Comparison of ENCODE assay signal across 27 cellular contexts in genomic region chr1:213647864-213648650, GRCh38.
"Had no signal": no experiment of that assay in that cellular context is flagged by ENCODE, and none has a peak within 500 bp of the region (broad histone marks: within the 10 kb centered on the region; RNA-seq: fewer than 3 reads in every experiment).

No MANE protein-coding gene starts in this region.

- H3K4me1 ChIP-seq: colonic mucosa, esophagus muscularis mucosa, foreskin keratinocyte, gastroesophageal sphincter, heart left ventricle, left lung, prostate gland, right atrium auricular region, sigmoid colon, spleen, tibial nerve, upper lobe of right lung, uterus had no signal

- H3K4me2 ChIP-seq: hepatocyte, neural progenitor cell had no signal

- H3K9ac ChIP-seq: neural progenitor cell had no signal

- H3K4me3 ChIP-seq: colonic mucosa, esophagus muscularis mucosa, gastroesophageal sphincter, heart left ventricle, hepatocyte, left lung, neural progenitor cell, prostate gland, right atrium auricular region, sigmoid colon, spleen, thoracic aorta, tibial nerve, upper lobe of right lung, uterus had no signal

- H3K79me2 ChIP-seq: hepatocyte had no signal

- H3K36me3 ChIP-seq: colonic mucosa, esophagus muscularis mucosa, gastroesophageal sphincter, heart left ventricle, left lung, neural progenitor cell, prostate gland, right atrium auricular region, sigmoid colon, spleen, thoracic aorta, tibial nerve, upper lobe of right lung, uterus had no signal

- FAIRE-seq: endothelial cell of umbilical vein, kidney had no signal

- ATAC-seq: foreskin keratinocyte; gastroesophageal sphincter; heart left ventricle; left cardiac atrium; left lung; naive thymus-derived CD4-positive, alpha-beta T cell; stimulated activated memory B cell treated with anti-CD40 and anti-IgM and Interleukin-4, amounts not matched to agents 10 μg/mL and 1 μg/mL and 100 μg/mL, for 72 hours; stimulated activated naive CD8-positive, alpha-beta T cell treated with anti-CD3 and anti-CD28 coated beads, Interleukin-15, Interleukin-2, amounts not matched to agents 100 U/mL and 50 U/mL, for 24 hours; upper lobe of right lung had no signal

- H3K9me3 ChIP-seq: colonic mucosa, esophagus muscularis mucosa, gastroesophageal sphincter, heart left ventricle, left lung, prostate gland, sigmoid colon, spleen, thoracic aorta, upper lobe of right lung, uterus had no signal

- H2AFZ ChIP-seq: hepatocyte, neural progenitor cell had no signal

- H3K27me3 ChIP-seq: colonic mucosa, foreskin keratinocyte, hepatocyte, neural progenitor cell, right atrium auricular region, sigmoid colon, tibial nerve, upper lobe of right lung, uterus had no signal

- DNase-seq: colonic mucosa; effector CD8-positive, alpha-beta T cell; foreskin keratinocyte; heart left ventricle; kidney; left cardiac atrium; left lung; mesenchymal stem cell; midbrain; naive thymus-derived CD4-positive, alpha-beta T cell; nucleus accumbens; sigmoid colon; spleen; stimulated activated CD4-positive, alpha-beta T cell treated with anti-CD3 and anti-CD28 coated beads, Interleukin-4, amount 100 ng/mL, for 4 hours; stimulated activated naive CD8-positive, alpha-beta T cell treated with anti-CD3 and anti-CD28 coated beads, Interleukin-15, Interleukin-2, amounts not matched to agents 100 U/mL and 50 U/mL, for 24 hours; upper lobe of right lung; uterus had no signal

- H3K27ac ChIP-seq: colonic mucosa, esophagus muscularis mucosa, foreskin keratinocyte, gastroesophageal sphincter, heart left ventricle, hepatocyte, left lung, neural progenitor cell, prostate gland, right atrium auricular region, sigmoid colon, spleen, thoracic aorta, tibial nerve, upper lobe of right lung, uterus had no signal
